In the genomic region with DNA sequence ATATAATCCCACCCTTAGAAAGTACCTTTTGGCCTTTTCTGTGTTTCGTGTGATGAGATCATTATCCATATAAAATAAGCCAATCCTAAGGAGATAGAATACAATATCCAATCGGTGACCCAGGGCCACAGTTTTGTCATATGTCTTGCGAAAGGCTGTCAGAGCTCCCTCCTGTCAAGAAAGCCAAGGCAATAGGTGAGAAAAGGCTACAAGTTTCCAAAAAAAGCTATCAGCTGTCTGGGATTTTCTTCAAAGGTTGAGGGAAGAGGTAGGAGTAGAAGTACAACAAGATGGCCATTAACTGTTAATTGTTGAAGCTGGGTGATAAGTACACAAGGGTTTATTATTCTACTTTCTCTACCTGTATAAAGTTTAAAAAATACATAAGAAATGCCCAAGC, we compare ENCODE assay signal across 15 cellular contexts. TPM values are rescaled to one million over a fixed set of nuclear protein-coding genes. Genes with fewer than 3 reads are reported as not detected.
DNase-seq lines count a peak whose midpoint lies in the region; ATAC-seq and TF ChIP-seq lines count a peak whose summit lies in the region.
"Had no signal": no experiment of that assay in that cellular context is flagged by ENCODE, and none has a peak within 500 bp of the region (broad histone marks: within the 10 kb centered on the region; RNA-seq: fewer than 3 reads in every experiment).

No MANE protein-coding gene starts in this region.

- H3K4me3 ChIP-seq in RWPE2 (ENCODE audit: severe bottlenecking) (no peak overlapping the region), epithelial cell of esophagus (ENCODE audit: low read length) (no peak overlapping the region), A673 (ENCODE audit: low read depth, low read length, poor library complexity, severe bottlenecking) (no peak overlapping the region)
- H3K4me3 ChIP-seq: K562 had no signal

- no peaks in the 10 kb centered on the region for H3K9me3 Mint-ChIP-seq in activated naive CD4-positive, alpha-beta T cell treated with anti-CD3 and anti-CD28 coated beads, Interleukin-2, amount 50 U/mL, for 24 hours
- no peaks in the 10 kb centered on the region for H3K9me3 Mint-ChIP-seq in activated naive CD4-positive, alpha-beta T cell treated with anti-CD3 and anti-CD28 coated beads, Interleukin-2, amount 50 U/mL, for 72 hours
- H3K9me3 Mint-ChIP-seq in stimulated activated memory B cell treated with anti-CD40 and anti-IgM and Interleukin-4, amounts not matched to agents 10 μg/mL and 1 μg/mL and 100 μg/mL, for 72 hours, result no peaks in the 10 kb centered on the region

- H3K27ac Mint-ChIP-seq in activated naive CD4-positive, alpha-beta T cell treated with anti-CD3 and anti-CD28 coated beads, Interleukin-2, amount 50 U/mL, for 24 hours, result peak overlapping the region; percentile 51
- peak overlapping the region in 1 of 2 donors; percentile 90 for H3K27ac Mint-ChIP-seq in activated naive CD4-positive, alpha-beta T cell treated with anti-CD3 and anti-CD28 coated beads, Interleukin-2, amount 50 U/mL, for 72 hours
- H3K27ac Mint-ChIP-seq in stimulated activated memory B cell treated with anti-CD40 and anti-IgM and Interleukin-4, amounts not matched to agents 10 μg/mL and 1 μg/mL and 100 μg/mL, for 72 hours, result peak overlapping the region; percentile 22

- peak overlapping the region; percentile 72 for H3K27ac ChIP-seq in RWPE2 (ENCODE audit: poor library complexity, severe bottlenecking)
- H3K27ac ChIP-seq in A673 (ENCODE audit: low read depth, low read length, poor library complexity, severe bottlenecking), result no peak overlapping the region

- ATAC-seq in activated naive CD4-positive, alpha-beta T cell treated with anti-CD3 and anti-CD28 coated beads, Interleukin-2, amount 50 U/mL, for 72 hours, result no peak
- ATAC-seq in RWPE2 (ENCODE audit: low read depth), result no peak
- no peak for ATAC-seq in stimulated activated memory B cell treated with anti-CD40 and anti-IgM and Interleukin-4, amounts not matched to agents 10 μg/mL and 1 μg/mL and 100 μg/mL, for 72 hours
- no peak for ATAC-seq in HG02852 (IDR thresholded peaks at IDR 0.05; ENCODE audit: unreplicated experiment)
- ATAC-seq: K562, Panc1 had no signal

- CTCF ChIA-PET in A673 (lab: Charles Lee), result no interaction called here

- no TSS peak for BruUV-seq in A673 (replicated peaks; lab: Mats Ljungman, UMichigan)

- H3K4me3 Mint-ChIP-seq in activated naive CD4-positive, alpha-beta T cell treated with anti-CD3 and anti-CD28 coated beads, Interleukin-2, amount 50 U/mL, for 24 hours, result no peak overlapping the region
- H3K4me3 Mint-ChIP-seq in stimulated activated memory B cell treated with anti-CD40 and anti-IgM and Interleukin-4, amounts not matched to agents 10 μg/mL and 1 μg/mL and 100 μg/mL, for 72 hours, result no peak overlapping the region

- no peaks in the 10 kb centered on the region for H3K27me3 ChIP-seq in RWPE2 (ENCODE audit: insufficient read depth, poor library complexity, severe bottlenecking)
- H3K27me3 ChIP-seq in A673 (replicated peaks; ENCODE audit: insufficient read depth, low read depth, low read length, poor library complexity), result no peaks in the 10 kb centered on the region
- H3K27me3 ChIP-seq: BE2C had no signal

- no peak for DNase-seq in activated naive CD4-positive, alpha-beta T cell treated with anti-CD3 and anti-CD28 coated beads, Interleukin-2, amount 50 U/mL, for 72 hours (ENCODE audit: low spot score in 2 of 2)
- DNase-seq in RWPE2 (ENCODE audit: low spot score), result no peak
- DNase-seq in epithelial cell of esophagus (ENCODE audit: low read depth), result peak; percentile 10
- no peak for DNase-seq in A673 (ENCODE audit: low spot score)
- DNase-seq: BE2C, NCI-H1105 treated with DMSO at 0.1 percent for 48 hours, NCI-H187 treated with DMSO at 0.1 percent for 48 hours, NCI-H2171, NCI-H82, Right ventricle myocardium superior had no signal

- POLR2A ChIA-PET in A673 (lab: Charles Lee; ENCODE audit: low non-redundant PET), result no interaction called here

- TF ChIP-seq CTCF in RWPE2 (IDR thresholded peaks at IDR 0.05; ENCODE audit: poor library complexity, severe bottlenecking) (no peak), epithelial cell of esophagus (IDR thresholded peaks at IDR 0.05; ENCODE audit: insufficient read depth, low read depth, low read length, missing control alignments) (no peak), A673 (conservative IDR thresholded peaks at IDR 0.05; ENCODE audit: low read depth, low read length) (no peak)

- H3K4me1 ChIP-seq in RWPE2 (ENCODE audit: insufficient read depth, poor library complexity, severe bottlenecking), result peaks cover 5% of the 10 kb centered on the region
- H3K4me1 ChIP-seq in A673 (ENCODE audit: insufficient read depth, low read length, poor library complexity, severe bottlenecking), result peaks cover 7% of the 10 kb centered on the region
- H3K4me1 ChIP-seq: BE2C had no signal

- intact Hi-C loops in A673 (cut with micrococcal nuclease; ENCODE audit: unreplicated experiment), result no loop called here

- peaks cover 18% of the 10 kb centered on the region for H3K36me3 Mint-ChIP-seq in activated naive CD4-positive, alpha-beta T cell treated with anti-CD3 and anti-CD28 coated beads, Interleukin-2, amount 50 U/mL, for 24 hours
- peaks cover 21 to 37% of the 10 kb centered on the region in 2 donors for H3K36me3 Mint-ChIP-seq in activated naive CD4-positive, alpha-beta T cell treated with anti-CD3 and anti-CD28 coated beads, Interleukin-2, amount 50 U/mL, for 72 hours
- peaks cover 35% of the 10 kb centered on the region for H3K36me3 Mint-ChIP-seq in stimulated activated memory B cell treated with anti-CD40 and anti-IgM and Interleukin-4, amounts not matched to agents 10 μg/mL and 1 μg/mL and 100 μg/mL, for 72 hours

- H3K27me3 Mint-ChIP-seq in activated naive CD4-positive, alpha-beta T cell treated with anti-CD3 and anti-CD28 coated beads, Interleukin-2, amount 50 U/mL, for 24 hours, result no peaks in the 10 kb centered on the region
- no peaks in the 10 kb centered on the region for H3K27me3 Mint-ChIP-seq in stimulated activated memory B cell treated with anti-CD40 and anti-IgM and Interleukin-4, amounts not matched to agents 10 μg/mL and 1 μg/mL and 100 μg/mL, for 72 hours

- peaks cover 58% of the 10 kb centered on the region for H3K4me1 Mint-ChIP-seq in activated naive CD4-positive, alpha-beta T cell treated with anti-CD3 and anti-CD28 coated beads, Interleukin-2, amount 50 U/mL, for 24 hours
- H3K4me1 Mint-ChIP-seq in stimulated activated memory B cell treated with anti-CD40 and anti-IgM and Interleukin-4, amounts not matched to agents 10 μg/mL and 1 μg/mL and 100 μg/mL, for 72 hours, result peaks cover 43% of the 10 kb centered on the region

- no peaks in the 10 kb centered on the region for H3K9me3 ChIP-seq in RWPE2 (ENCODE audit: severe bottlenecking)
- H3K9me3 ChIP-seq in A673 (ENCODE audit: low read depth, low read length, poor library complexity, severe bottlenecking), result no peaks in the 10 kb centered on the region
- H3K9me3 ChIP-seq: BE2C had no signal

- peaks cover 81% of the 10 kb centered on the region for H3K36me3 ChIP-seq in RWPE2 (ENCODE audit: low read depth)
- peaks cover 42% of the 10 kb centered on the region for H3K36me3 ChIP-seq in A673 (ENCODE audit: insufficient read depth, low read length, poor library complexity, severe bottlenecking)

RNA-seq across cellular contexts. Expression of a gene that starts 4.0 kb away (rescaled TPM):
- total RNA-seq in activated naive CD4-positive, alpha-beta T cell treated with anti-CD3 and anti-CD28 coated beads, Interleukin-2, amount 50 U/mL, for 72 hours, result 100 to 1,000 TPM in 1 of 2 donors, 10 to 100 TPM in 1; 87.1 to 166 TPM
- 65.3 and 66.5 TPM in 2 replicates for total RNA-seq in A673 (2021)
